In genomic region chr12:18206198-18206597, GRCh38 we compare ENCODE assay signal across 25 cellular contexts. TPM values are rescaled to one million over a fixed set of nuclear protein-coding genes. Genes with fewer than 3 reads are reported as not detected.
DNase-seq lines count a peak whose midpoint lies in the region; ATAC-seq, FAIRE-seq and TF ChIP-seq lines count a peak whose summit lies in the region.
"Had no signal": no experiment of that assay in that cellular context is flagged by ENCODE, and none has a peak within 500 bp of the region (broad histone marks: within the 10 kb centered on the region; RNA-seq: fewer than 3 reads in every experiment).

No MANE protein-coding gene starts in this region.

- peak; percentile 70 for ATAC-seq in GM19035 (IDR thresholded peaks at IDR 0.05; ENCODE audit: unreplicated experiment)
- no peak for ATAC-seq in HG02885 (IDR thresholded peaks at IDR 0.05; ENCODE audit: poor library complexity, unreplicated experiment)
- ATAC-seq in HG02973 (IDR thresholded peaks at IDR 0.05; ENCODE audit: unreplicated experiment), result no peak
- ATAC-seq: K562 had no signal

- POLR2A ChIA-PET in PC-9 (lab: Charles Lee; ENCODE audit: unreplicated experiment), result no interaction called here

- no peak overlapping the region for H3K4me2 ChIP-seq in PC-9

- DNase-seq in GM12865 (ENCODE audit: low read depth) (peak; percentile 1), PC-9 (no peak), HTR-8/SVneo (ENCODE audit: insufficient read length, low spot score) (no peak)
- no peak for DNase-seq in activated CD4-positive, alpha-beta T cell treated with anti-CD3 and anti-CD28 coated beads for 4 hours
- DNase-seq: BE2C; C1 segment of cervical spinal cord; CD4-positive, CD25-positive, alpha-beta regulatory T cell; CD8-positive, alpha-beta memory T cell; COR-L47; DMS 273 treated with DMSO at 0.1 percent for 48 hours; DMS53; DND-41; EL; IMR-90; Kasumi-1 had no signal

- BruUV-seq in PC-9 (replicated peaks; lab: Mats Ljungman, UMichigan), result no TSS peak

- no peaks in the 10 kb centered on the region for H3K36me3 ChIP-seq in PC-9 (ENCODE audit: low read depth)
- H3K36me3 ChIP-seq: BE2C, HAP-1 had no signal

- no peaks in the 10 kb centered on the region for H3F3A ChIP-seq in PC-9 (ENCODE audit: insufficient read depth, low read depth)

- TF ChIP-seq CTCF in GM12865 (IDR thresholded peaks at IDR 0.05; ENCODE audit: insufficient read depth, low read depth, low read length, missing control alignments) (no peak), PC-9 (conservative IDR thresholded peaks at IDR 0.05) (no peak)

- no peaks in the 10 kb centered on the region for H3K9me2 ChIP-seq in PC-9 (ENCODE audit: insufficient read depth)

- H3K4me3 ChIP-seq in GM12865 (ENCODE audit: low read depth, low read length), result no peak overlapping the region
- H3K4me3 ChIP-seq in PC-9, result no peak overlapping the region
- H3K4me3 ChIP-seq: HAP-1, K562 had no signal

- intact Hi-C loops in PC-9 (cut with micrococcal nuclease; ENCODE audit: unreplicated experiment), result no loop called here

- H2AFZ ChIP-seq in PC-9, result 0 out of 2 replicates have a peak overlapping the region, but pooled peaks have one; percentile 39

- no peaks in the 10 kb centered on the region for H3K4me1 ChIP-seq in PC-9 (replicated peaks; ENCODE audit: insufficient read depth)
- H3K4me1 ChIP-seq: BE2C, HAP-1 had no signal

- H3K27me3 ChIP-seq in PC-9 (ENCODE audit: insufficient read depth, low read depth), result no peaks in the 10 kb centered on the region
- H3K27me3 ChIP-seq: BE2C had no signal

- no peak overlapping the region for H3K27ac ChIP-seq in PC-9
- H3K27ac ChIP-seq: HL-60 had no signal

- no peaks in the 10 kb centered on the region for H4K20me1 ChIP-seq in PC-9 (ENCODE audit: insufficient read depth)

- H3K9me3 ChIP-seq in PC-9 (ENCODE audit: insufficient read depth, low read depth), result no peaks in the 10 kb centered on the region
- H3K9me3 ChIP-seq: BE2C, HAP-1 had no signal

- FAIRE-seq in HTR-8/SVneo (lab: Jason Lieb, UNC), result no peak
- FAIRE-seq: K562 had no signal

- CTCF ChIA-PET in PC-9 (lab: Charles Lee), result no interaction called here

- no peaks in the 10 kb centered on the region for H3K79me2 ChIP-seq in PC-9 (ENCODE audit: low read depth)

RNA-seq across cellular contexts. Expression of gene PIK3C2G, which starts 55.1 kb away (rescaled TPM):
- 0.30 and 1.4 TPM in 2 replicates for total RNA-seq in PC-9 (2021)
- total RNA-seq: A172; CD4-positive, CD25-positive, alpha-beta regulatory T cell; CD8-positive, alpha-beta memory T cell; G401; H4; HT1080; IMR-90; K562 had no signal
